8 cellular contexts compared by ENCODE assay signal in genomic region chr2:53970095-53970897, GRCh38. TPM values are rescaled to one million over a fixed set of nuclear protein-coding genes. Genes with fewer than 3 reads are reported as not detected.
DNase-seq lines count a peak whose midpoint lies in the region; ATAC-seq and TF ChIP-seq lines count a peak whose summit lies in the region.

No MANE protein-coding gene starts in this region.

- ATAC-seq in HG02852 (IDR thresholded peaks at IDR 0.05; ENCODE audit: unreplicated experiment): peak; percentile 38
- peak; percentile 37 to 53 for ATAC-seq in naive thymus-derived CD8-positive, alpha-beta T cell

- CTCF ChIA-PET in A673 (lab: Charles Lee): no interaction called here

- intact Hi-C loops in A673 (cut with micrococcal nuclease; ENCODE audit: unreplicated experiment): no loop called here
- intact Hi-C loops in vagina (cut with DNase I): no loop called here

- no peak for TF ChIP-seq POLR2A in vagina (IDR thresholded peaks at IDR 0.05)

- POLR2A ChIA-PET in A673 (lab: Charles Lee; ENCODE audit: low non-redundant PET): interaction anchor here (0.6 kb wide), 1 partner anchor 132 kb away, joined by 6 read pairs; no protein-coding TSS in a partner anchor
- POLR2A ChIA-PET in naive thymus-derived CD8-positive, alpha-beta T cell (lab: Charles Lee): interaction anchor here (0.6 to 5.0 kb wide), 22 partner anchors 9 to 145 kb away, joined by 3 to 46 read pairs (median 4); partner anchors contain the start of gene ACYP2

- H3K4me3 ChIP-seq in A673 (ENCODE audit: low read depth, low read length, poor library complexity, severe bottlenecking): peak overlapping the region; percentile 98
- H3K4me3 ChIP-seq in fibroblast of lung (replicated peaks in 1 of 4; ENCODE audit: control extremely low read depth in 1 of 4, insufficient read depth in 1 of 4, low read depth in 3 of 4, low read length in 4 of 4): peak overlapping the region; percentile 92 to 98 (median 94)
- H3K4me3 ChIP-seq in vagina: peak overlapping the region; percentile 93 to 99

- no peaks in the 10 kb centered on the region for H3K27me3 Mint-ChIP-seq in naive thymus-derived CD8-positive, alpha-beta T cell

- H2AFZ ChIP-seq in fibroblast of lung (ENCODE audit: low read length): no peak overlapping the region

- peak overlapping the region; percentile 81 to 99 (median 94) for H3K27ac Mint-ChIP-seq in naive thymus-derived CD8-positive, alpha-beta T cell

- no peaks in the 10 kb centered on the region for H4K20me1 ChIP-seq in fibroblast of lung (ENCODE audit: control insufficient read depth, extremely low read depth, insufficient read depth, low read length)

- peak overlapping the region; percentile 86 to 100 (median 94) for H3K4me3 Mint-ChIP-seq in naive thymus-derived CD8-positive, alpha-beta T cell

- H3K4me2 ChIP-seq in fibroblast of lung (ENCODE audit: extremely low read depth, insufficient read depth, low read length): peak overlapping the region; percentile 94

- H3K9ac ChIP-seq in fibroblast of lung (ENCODE audit: insufficient read depth, low read length): peak overlapping the region; percentile 99

- TF ChIP-seq CTCF in A673 (conservative IDR thresholded peaks at IDR 0.05; ENCODE audit: low read depth, low read length) (no peak), GM13976 (IDR thresholded peaks at IDR 0.05; ENCODE audit: borderline replicate concordance, control extremely low read depth, extremely low read depth, insufficient read depth, missing control alignments) (no peak), fibroblast of lung (conservative IDR thresholded peaks at IDR 0.05 in 1 of 2, IDR thresholded peaks at IDR 0.05 in 1 of 2; ENCODE audit: low read depth in 1 of 2, low read length in 2 of 2) (no peak), vagina (IDR thresholded peaks at IDR 0.05) (no peak)

- BruUV-seq in A673 (replicated peaks; lab: Mats Ljungman, UMichigan): no TSS peak

- H3K36me3 ChIP-seq in A673 (ENCODE audit: insufficient read depth, low read length, poor library complexity, severe bottlenecking) (peaks cover 3% of the 10 kb centered on the region), fibroblast of lung (ENCODE audit: control insufficient read depth, insufficient read depth, low read length) (peaks cover 2% of the 10 kb centered on the region), vagina (peaks cover 0 to 14% of the 10 kb centered on the region in 2 donors)

- H3K4me1 ChIP-seq in A673 (ENCODE audit: insufficient read depth, low read length, poor library complexity, severe bottlenecking) (peaks cover 17% of the 10 kb centered on the region), fibroblast of lung (ENCODE audit: control insufficient read depth, extremely low read depth, insufficient read depth, low read length) (peaks cover 2% of the 10 kb centered on the region), vagina (peaks cover 54% of the 10 kb centered on the region)

- H3K36me3 Mint-ChIP-seq in naive thymus-derived CD8-positive, alpha-beta T cell: peaks cover 11 to 31% (median 12%) of the 10 kb centered on the region in 3 donors

- H3K4me1 Mint-ChIP-seq in naive thymus-derived CD8-positive, alpha-beta T cell: peaks cover 34 to 69% (median 64%) of the 10 kb centered on the region in 4 donors

- H3K79me2 ChIP-seq in fibroblast of lung (ENCODE audit: control insufficient read depth, insufficient read depth, low read length): peaks cover 52% of the 10 kb centered on the region

- peak overlapping the region; percentile 86 for H3K27ac ChIP-seq in A673 (ENCODE audit: low read depth, low read length, poor library complexity, severe bottlenecking)
- peak overlapping the region; percentile 99 for H3K27ac ChIP-seq in fibroblast of lung (ENCODE audit: insufficient read depth, low read length)
- peak overlapping the region; percentile 98 for H3K27ac ChIP-seq in vagina

- peak; percentile 54 for DNase-seq in A673 (ENCODE audit: low spot score)
- peak; percentile 32 for DNase-seq in GM13976 (ENCODE audit: low spot score)
- peak; percentile 76 for DNase-seq in NCI-H2171 (lab: John Stamatoyannopoulos, UW)
- peak; percentile 67 for DNase-seq in activated CD8-positive, alpha-beta memory T cell treated with anti-CD3 and anti-CD28 coated beads, Interleukin-2, amount 50 U/mL, for 48 hours
- DNase-seq in fibroblast of lung (ENCODE audit: low read depth in 2 of 2): peak; percentile 37 to 48
- DNase-seq in naive thymus-derived CD8-positive, alpha-beta T cell: peak in 8 of 10 donors; percentile 2 to 63 (median 26)
- peak in 1 of 2 donors; percentile 92 for DNase-seq in vagina (ENCODE audit: extremely low spot score in 2 of 2)

- in situ Hi-C loops in GM13976 (cut with MboI; ENCODE audit: low sequenced_read_pairs, unreplicated experiment): no loop called here

- no peaks in the 10 kb centered on the region for H3K9me3 ChIP-seq in A673 (ENCODE audit: low read depth, low read length, poor library complexity, severe bottlenecking)
- H3K9me3 ChIP-seq in fibroblast of lung (ENCODE audit: control insufficient read depth, insufficient read depth, low read depth, low read length): no peaks in the 10 kb centered on the region
- no peaks in the 10 kb centered on the region for H3K9me3 ChIP-seq in vagina

- H3K27me3 ChIP-seq in A673 (replicated peaks; ENCODE audit: insufficient read depth, low read depth, low read length, poor library complexity): no peaks in the 10 kb centered on the region
- no peaks in the 10 kb centered on the region for H3K27me3 ChIP-seq in fibroblast of lung (ENCODE audit: control insufficient read depth, insufficient read depth, low read length)
- no peaks in the 10 kb centered on the region for H3K27me3 ChIP-seq in vagina

- no peaks in the 10 kb centered on the region for H3K9me3 Mint-ChIP-seq in naive thymus-derived CD8-positive, alpha-beta T cell

RNA-seq across cellular contexts. Expression of gene PSME4, which starts 0.5 kb away (rescaled TPM):
- total RNA-seq in A673 (2021): 91.0 and 97.6 TPM in 2 replicates
- total RNA-seq in fibroblast of lung: 18.7 and 26.8 TPM in 2 replicates
- 34.6 and 43.2 TPM in 2 replicates for polyA plus RNA-seq in fibroblast of lung
- 36.4 and 44.6 TPM in 2 replicates for polyA plus RNA-seq in fibroblast of lung (2012)
- polyA minus RNA-seq in fibroblast of lung (ENCODE audit: low replicate concordance): 27.9 and 28.1 TPM in 2 replicates
- 10 to 100 TPM; 58.1 to 59.9 TPM for total RNA-seq in naive thymus-derived CD8-positive, alpha-beta T cell
- polyA plus RNA-seq in naive thymus-derived CD8-positive, alpha-beta T cell: 1 to 10 TPM; 3.5 to 4.3 (median 3.8) TPM
- total RNA-seq in vagina: 71.2 TPM
